1 cellular context compared by ENCODE assay signal in genomic region chr12:3564411-3564810, GRCh38.
TF ChIP-seq lines count a peak whose summit lies in the region.

No MANE protein-coding gene starts in this region.

TF ChIP-seq in GM23338, 12 proteins besides CTCF, POLR2A, EP300 and RAD21 (continued from another document):
- TF ChIP-seq REST (IDR thresholded peaks at IDR 0.05; ENCODE audit: unreplicated experiment), result no peak
- no peak for TF ChIP-seq NANOG (IDR thresholded peaks at IDR 0.05; ENCODE audit: borderline replicate concordance)
- no peak for TF ChIP-seq JUNB (IDR thresholded peaks at IDR 0.05; ENCODE audit: unreplicated experiment)
- no peak for TF ChIP-seq CREB1 (CRISPR knock-in tag; IDR thresholded peaks at IDR 0.05; ENCODE audit: low read depth)
- TF ChIP-seq ZNF331 (CRISPR knock-in tag; IDR thresholded peaks at IDR 0.05; ENCODE audit: low read depth), result no peak
- TF ChIP-seq EZH2 (IDR thresholded peaks at IDR 0.05; ENCODE audit: low read depth, unreplicated experiment), result no peak
- TF ChIP-seq STAT1 (IDR thresholded peaks at IDR 0.05; ENCODE audit: unreplicated experiment), result no peak
- no peak for TF ChIP-seq POLR2AphosphoS5 (IDR thresholded peaks at IDR 0.05; ENCODE audit: low read depth)
TF ChIP-seq in GM23338: peak in this region for 0.
